12 cellular contexts compared by ENCODE assay signal in the genomic region with DNA sequence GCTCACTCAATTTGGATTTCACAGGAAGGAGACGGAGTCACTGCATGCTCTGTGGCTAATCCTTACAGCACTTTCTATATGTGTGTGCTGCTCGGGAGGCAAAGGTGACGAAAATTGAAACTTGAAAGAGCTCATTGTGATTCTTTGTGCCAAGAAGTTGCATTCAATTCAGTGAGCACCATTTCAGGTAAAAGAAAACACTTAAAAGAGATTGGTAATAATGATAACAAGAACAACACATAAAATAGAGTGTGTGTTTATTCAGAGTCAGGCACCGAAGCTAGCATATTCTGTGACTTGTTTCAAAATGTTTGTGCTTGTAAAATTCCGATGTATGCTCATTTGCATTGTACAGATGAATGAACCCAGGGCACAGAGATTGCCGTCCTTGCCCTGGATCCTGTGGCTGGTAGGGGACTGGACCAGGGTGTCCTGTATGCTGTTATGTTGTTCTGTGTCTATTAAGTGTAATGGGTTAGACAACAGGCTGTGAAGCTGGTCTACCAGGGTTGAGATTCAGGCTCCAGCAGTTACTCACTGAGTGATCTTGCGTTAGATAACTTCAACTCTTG.
DNase-seq lines count a peak whose midpoint lies in the region; ATAC-seq lines count a peak whose summit lies in the region.
"Had no signal": no experiment of that assay in that cellular context is flagged by ENCODE, and none has a peak within 500 bp of the region (broad histone marks: within the 10 kb centered on the region; RNA-seq: fewer than 3 reads in every experiment).

No MANE protein-coding gene starts in this region.

- peak overlapping the region in 1 of 11 experiments; percentile 5; a peak in 1 of 22 replicates for H3K27ac ChIP-seq in BLaER1 treated with 17β-estradiol and CSF1 and Interleukin-3, amounts not matched to agents 10 nM and 100 nM
- no peak overlapping the region for H3K27ac ChIP-seq in caudate nucleus (ENCODE audit: low read depth, low read length)

- H3K4me2 ChIP-seq in BLaER1 treated with 17β-estradiol and CSF1 and Interleukin-3, amounts not matched to agents 10 nM and 100 nM = peak overlapping the region in 6 of 11 experiments; percentile 11 to 79 (median 18); a peak in 7 of 22 replicates

- no peak for DNase-seq in superior temporal gyrus (ENCODE audit: extremely low spot score)
- DNase-seq in caudate nucleus (lab: John Stamatoyannopoulos, UW) = no peak
- no peak for DNase-seq in NCI-H524 (lab: John Stamatoyannopoulos, UW)
- no peak for DNase-seq in AG20443 (ENCODE audit: low spot score)
- DNase-seq: amniotic stem cell, DMS153, IMR-90, RPMI8226 had no signal

- no peaks in the 10 kb centered on the region for H4K20me1 ChIP-seq in BLaER1 treated with 17β-estradiol and CSF1 and Interleukin-3, amounts not matched to agents 10 nM and 100 nM

- H3K4me3 ChIP-seq in BLaER1 treated with 17β-estradiol and CSF1 and Interleukin-3, amounts not matched to agents 10 nM and 100 nM = no peak overlapping the region

- ATAC-seq in GM18858 (IDR thresholded peaks at IDR 0.05; ENCODE audit: unreplicated experiment) (peak; percentile 88), HG02588 (IDR thresholded peaks at IDR 0.05; ENCODE audit: unreplicated experiment) (peak; percentile 87), HG03575 (IDR thresholded peaks at IDR 0.05; ENCODE audit: extremely low read depth, insufficient number of reproducible peaks, low FRiP score, unreplicated experiment) (peak; percentile 90)

- no peak overlapping the region for H3K9ac ChIP-seq in BLaER1 treated with 17β-estradiol and CSF1 and Interleukin-3, amounts not matched to agents 10 nM and 100 nM

- no peaks in the 10 kb centered on the region for H3K36me3 ChIP-seq in BLaER1 treated with 17β-estradiol and CSF1 and Interleukin-3, amounts not matched to agents 10 nM and 100 nM

- H3K27me3 ChIP-seq in BLaER1 treated with 17β-estradiol and CSF1 and Interleukin-3, amounts not matched to agents 10 nM and 100 nM = no peaks in the 10 kb centered on the region

- peaks cover 0 to 9% (median 0%) of the 10 kb centered on the region in 11 experiments; a peak in 2 of 22 replicates for H3K9me3 ChIP-seq in BLaER1 treated with 17β-estradiol and CSF1 and Interleukin-3, amounts not matched to agents 10 nM and 100 nM (replicated peaks in 1 of 11)

- H3K4me1 ChIP-seq in BLaER1 treated with 17β-estradiol and CSF1 and Interleukin-3, amounts not matched to agents 10 nM and 100 nM = peaks cover 24 to 59% (median 47%) of the 10 kb centered on the region in 10 experiments
